1 cellular context compared by ENCODE assay signal in the genomic region with DNA sequence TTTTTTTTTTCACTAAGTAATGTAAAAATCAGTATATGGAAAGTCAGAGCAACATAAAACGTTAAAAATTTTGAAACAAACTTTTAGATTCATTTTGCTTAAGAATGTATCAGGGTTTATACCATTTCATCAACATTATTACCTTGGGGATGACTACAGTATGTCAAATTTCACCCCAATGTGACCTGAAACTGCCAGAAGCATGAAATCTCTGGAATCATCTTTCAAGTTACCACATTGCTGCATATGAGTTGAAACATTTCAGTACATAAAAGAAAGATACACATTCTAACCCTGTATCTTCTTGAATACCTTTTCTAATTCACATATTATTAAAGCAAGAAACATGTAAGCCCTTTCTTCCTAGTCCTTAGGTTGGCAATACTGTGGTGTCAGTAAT.
TF ChIP-seq lines count a peak whose summit lies in the region.

No MANE protein-coding gene starts in this region.

TF ChIP-seq in A549, 52 proteins besides CTCF, POLR2A, EP300 and RAD21 (continued from another document):
- TF ChIP-seq, protein P1, sequence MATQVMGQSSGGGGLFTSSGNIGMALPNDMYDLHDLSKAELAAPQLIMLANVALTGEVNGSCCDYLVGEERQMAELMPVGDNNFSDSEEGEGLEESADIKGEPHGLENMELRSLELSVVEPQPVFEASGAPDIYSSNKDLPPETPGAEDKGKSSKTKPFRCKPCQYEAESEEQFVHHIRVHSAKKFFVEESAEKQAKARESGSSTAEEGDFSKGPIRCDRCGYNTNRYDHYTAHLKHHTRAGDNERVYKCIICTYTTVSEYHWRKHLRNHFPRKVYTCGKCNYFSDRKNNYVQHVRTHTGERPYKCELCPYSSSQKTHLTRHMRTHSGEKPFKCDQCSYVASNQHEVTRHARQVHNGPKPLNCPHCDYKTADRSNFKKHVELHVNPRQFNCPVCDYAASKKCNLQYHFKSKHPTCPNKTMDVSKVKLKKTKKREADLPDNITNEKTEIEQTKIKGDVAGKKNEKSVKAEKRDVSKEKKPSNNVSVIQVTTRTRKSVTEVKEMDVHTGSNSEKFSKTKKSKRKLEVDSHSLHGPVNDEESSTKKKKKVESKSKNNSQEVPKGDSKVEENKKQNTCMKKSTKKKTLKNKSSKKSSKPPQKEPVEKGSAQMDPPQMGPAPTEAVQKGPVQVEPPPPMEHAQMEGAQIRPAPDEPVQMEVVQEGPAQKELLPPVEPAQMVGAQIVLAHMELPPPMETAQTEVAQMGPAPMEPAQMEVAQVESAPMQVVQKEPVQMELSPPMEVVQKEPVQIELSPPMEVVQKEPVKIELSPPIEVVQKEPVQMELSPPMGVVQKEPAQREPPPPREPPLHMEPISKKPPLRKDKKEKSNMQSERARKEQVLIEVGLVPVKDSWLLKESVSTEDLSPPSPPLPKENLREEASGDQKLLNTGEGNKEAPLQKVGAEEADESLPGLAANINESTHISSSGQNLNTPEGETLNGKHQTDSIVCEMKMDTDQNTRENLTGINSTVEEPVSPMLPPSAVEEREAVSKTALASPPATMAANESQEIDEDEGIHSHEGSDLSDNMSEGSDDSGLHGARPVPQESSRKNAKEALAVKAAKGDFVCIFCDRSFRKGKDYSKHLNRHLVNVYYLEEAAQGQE (IDR thresholded peaks at IDR 0.05) = no peak
- TF ChIP-seq FOXS1 (CRISPR knock-in tag; IDR thresholded peaks at IDR 0.05) = no peak
- TF ChIP-seq HOXB5 (CRISPR knock-in tag; IDR thresholded peaks at IDR 0.05) = no peak
